ENCODE assay signal across 1 cellular context in genomic region chr22:46753761-46754109, GRCh38.
TF ChIP-seq lines count a peak whose summit lies in the region.

No MANE protein-coding gene starts in this region.

TF ChIP-seq in SK-N-SH, 30 proteins besides CTCF, POLR2A, EP300 and RAD21 (continued from another document):
- TF ChIP-seq FOSL2 (IDR thresholded peaks at IDR 0.05; ENCODE audit: borderline replicate concordance, low read depth) (no peak), IRF3 (IDR thresholded peaks at IDR 0.05; ENCODE audit: low read depth, low read length) (no peak), GABPA (IDR thresholded peaks at IDR 0.05; ENCODE audit: low read depth) (no peak), NRF1 (IDR thresholded peaks at IDR 0.05; ENCODE audit: low read depth, low read length) (no peak), TCF12 (IDR thresholded peaks at IDR 0.05) (no peak), JUND (IDR thresholded peaks at IDR 0.05) (no peak), FOXJ3 (CRISPR knock-in tag; IDR thresholded peaks at IDR 0.05) (no peak), TEAD4 (IDR thresholded peaks at IDR 0.05; ENCODE audit: borderline replicate concordance, insufficient read depth) (no peak), RXRA (IDR thresholded peaks at IDR 0.05; ENCODE audit: borderline replicate concordance, low read depth) (no peak), SMC3 (IDR thresholded peaks at IDR 0.05; ENCODE audit: low read depth, low read length) (no peak)
- TF ChIP-seq, protein P1, sequence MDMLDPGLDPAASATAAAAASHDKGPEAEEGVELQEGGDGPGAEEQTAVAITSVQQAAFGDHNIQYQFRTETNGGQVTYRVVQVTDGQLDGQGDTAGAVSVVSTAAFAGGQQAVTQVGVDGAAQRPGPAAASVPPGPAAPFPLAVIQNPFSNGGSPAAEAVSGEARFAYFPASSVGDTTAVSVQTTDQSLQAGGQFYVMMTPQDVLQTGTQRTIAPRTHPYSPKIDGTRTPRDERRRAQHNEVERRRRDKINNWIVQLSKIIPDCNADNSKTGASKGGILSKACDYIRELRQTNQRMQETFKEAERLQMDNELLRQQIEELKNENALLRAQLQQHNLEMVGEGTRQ (IDR thresholded peaks at IDR 0.05; ENCODE audit: borderline replicate concordance, low read depth, low read length) = no peak
- TF ChIP-seq, protein P2, sequence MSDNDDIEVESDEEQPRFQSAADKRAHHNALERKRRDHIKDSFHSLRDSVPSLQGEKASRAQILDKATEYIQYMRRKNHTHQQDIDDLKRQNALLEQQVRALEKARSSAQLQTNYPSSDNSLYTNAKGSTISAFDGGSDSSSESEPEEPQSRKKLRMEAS (IDR thresholded peaks at IDR 0.05; ENCODE audit: low read depth) = no peak
- TF ChIP-seq, protein P3, sequence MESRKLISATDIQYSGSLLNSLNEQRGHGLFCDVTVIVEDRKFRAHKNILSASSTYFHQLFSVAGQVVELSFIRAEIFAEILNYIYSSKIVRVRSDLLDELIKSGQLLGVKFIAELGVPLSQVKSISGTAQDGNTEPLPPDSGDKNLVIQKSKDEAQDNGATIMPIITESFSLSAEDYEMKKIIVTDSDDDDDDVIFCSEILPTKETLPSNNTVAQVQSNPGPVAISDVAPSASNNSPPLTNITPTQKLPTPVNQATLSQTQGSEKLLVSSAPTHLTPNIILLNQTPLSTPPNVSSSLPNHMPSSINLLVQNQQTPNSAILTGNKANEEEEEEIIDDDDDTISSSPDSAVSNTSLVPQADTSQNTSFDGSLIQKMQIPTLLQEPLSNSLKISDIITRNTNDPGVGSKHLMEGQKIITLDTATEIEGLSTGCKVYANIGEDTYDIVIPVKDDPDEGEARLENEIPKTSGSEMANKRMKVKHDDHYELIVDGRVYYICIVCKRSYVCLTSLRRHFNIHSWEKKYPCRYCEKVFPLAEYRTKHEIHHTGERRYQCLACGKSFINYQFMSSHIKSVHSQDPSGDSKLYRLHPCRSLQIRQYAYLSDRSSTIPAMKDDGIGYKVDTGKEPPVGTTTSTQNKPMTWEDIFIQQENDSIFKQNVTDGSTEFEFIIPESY (IDR thresholded peaks at IDR 0.05; ENCODE audit: borderline replicate concordance, low read depth) = no peak
